27 cellular contexts compared by ENCODE assay signal in the genomic region with DNA sequence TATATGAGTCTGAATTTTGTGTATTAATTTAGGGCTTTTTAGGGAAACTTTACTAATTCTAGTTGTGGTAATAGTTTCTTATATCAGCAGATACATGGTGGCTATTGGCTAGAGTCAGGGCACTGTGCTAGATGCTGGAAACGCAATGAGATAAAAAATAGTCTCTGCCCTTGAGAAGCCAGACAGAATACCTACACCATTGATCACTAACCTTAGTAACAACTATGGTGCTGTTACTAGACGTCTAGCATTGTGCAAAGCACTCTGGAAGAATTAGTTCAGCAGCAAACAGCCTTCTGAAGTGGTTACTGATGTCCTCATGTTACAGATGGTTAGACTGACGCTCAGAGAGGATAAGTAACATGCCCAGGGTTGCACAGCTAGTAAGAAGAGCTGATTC.
"Had no signal": no experiment of that assay in that cellular context is flagged by ENCODE, and none has a peak within 500 bp of the region (broad histone marks: within the 10 kb centered on the region; RNA-seq: fewer than 3 reads in every experiment).

No MANE protein-coding gene starts in this region.

- DNase-seq: cerebellar nuclear complex; cortex of kidney; effector memory CD8-positive, alpha-beta T cell; foreskin melanocyte; glutamatergic neuron; heart right ventricle; kidney glomerular epithelial cell; left colon; left ventricle myocardium inferior; lower lobe of right lung; naive thymus-derived CD8-positive, alpha-beta T cell; nephron progenitor cell; nucleus accumbens; ovary; posterior cingulate gyrus; psoas muscle; right cardiac atrium; sigmoid colon; spleen; stimulated activated naive B cell treated with anti-CD40 and anti-IgM and Interleukin-4, amounts not matched to agents 10 μg/mL and 1 μg/mL and 100 μg/mL, for 72 hours; upper lobe of left lung had no signal

- H3K9me3 ChIP-seq: esophagus muscularis mucosa, heart right ventricle, left ventricle myocardium inferior, lower lobe of right lung, ovary, psoas muscle, sigmoid colon, spleen, thoracic aorta, tibial nerve, upper lobe of left lung had no signal

- H3K4me1 ChIP-seq: esophagus muscularis mucosa, heart right ventricle, left ventricle myocardium inferior, lower lobe of right lung, psoas muscle, sigmoid colon, spleen, tibial nerve, upper lobe of left lung had no signal

- H3K27ac ChIP-seq: esophagus muscularis mucosa, heart right ventricle, left ventricle myocardium inferior, lower lobe of right lung, ovary, psoas muscle, sigmoid colon, spleen, thoracic aorta, tibial nerve, upper lobe of left lung had no signal

- H3K4me3 ChIP-seq: esophagus muscularis mucosa, heart right ventricle, left ventricle myocardium inferior, lower lobe of right lung, ovary, psoas muscle, sigmoid colon, spleen, thoracic aorta, tibial nerve, upper lobe of left lung had no signal

- ATAC-seq: effector memory CD8-positive, alpha-beta T cell; heart right ventricle; lower lobe of right lung; naive thymus-derived CD8-positive, alpha-beta T cell; psoas muscle; right cardiac atrium; stimulated activated naive B cell treated with anti-CD40 and anti-IgM and Interleukin-4, amounts not matched to agents 10 μg/mL and 1 μg/mL and 100 μg/mL, for 72 hours had no signal

- H3K4me3 Mint-ChIP-seq: effector memory CD8-positive, alpha-beta T cell; naive thymus-derived CD8-positive, alpha-beta T cell; nephron progenitor cell; stimulated activated naive B cell treated with anti-CD40 and anti-IgM and Interleukin-4, amounts not matched to agents 10 μg/mL and 1 μg/mL and 100 μg/mL, for 72 hours; stimulated activated naive CD8-positive, alpha-beta T cell treated with anti-CD3 and anti-CD28 coated beads, Interleukin-15, Interleukin-2, amounts not matched to agents 100 ng/mL and 50 ng/mL, for 24 hours had no signal

- H3K4me1 Mint-ChIP-seq: naive thymus-derived CD8-positive, alpha-beta T cell; nephron progenitor cell had no signal

- H3K9me3 Mint-ChIP-seq: effector memory CD8-positive, alpha-beta T cell; naive thymus-derived CD8-positive, alpha-beta T cell; stimulated activated naive B cell treated with anti-CD40 and anti-IgM and Interleukin-4, amounts not matched to agents 10 μg/mL and 1 μg/mL and 100 μg/mL, for 72 hours; stimulated activated naive CD8-positive, alpha-beta T cell treated with anti-CD3 and anti-CD28 coated beads, Interleukin-15, Interleukin-2, amounts not matched to agents 100 ng/mL and 50 ng/mL, for 24 hours had no signal

- H3K27me3 ChIP-seq: ovary, sigmoid colon, tibial nerve, upper lobe of left lung had no signal

- H3K36me3 Mint-ChIP-seq: naive thymus-derived CD8-positive, alpha-beta T cell; stimulated activated naive B cell treated with anti-CD40 and anti-IgM and Interleukin-4, amounts not matched to agents 10 μg/mL and 1 μg/mL and 100 μg/mL, for 72 hours had no signal

- H3K36me3 ChIP-seq: esophagus muscularis mucosa, heart right ventricle, left ventricle myocardium inferior, lower lobe of right lung, ovary, sigmoid colon, spleen, thoracic aorta, tibial nerve, upper lobe of left lung had no signal

- FAIRE-seq: endometrium, urothelium cell line had no signal

- H3K27ac Mint-ChIP-seq: effector memory CD8-positive, alpha-beta T cell; naive thymus-derived CD8-positive, alpha-beta T cell; nephron progenitor cell; stimulated activated naive B cell treated with anti-CD40 and anti-IgM and Interleukin-4, amounts not matched to agents 10 μg/mL and 1 μg/mL and 100 μg/mL, for 72 hours; stimulated activated naive CD8-positive, alpha-beta T cell treated with anti-CD3 and anti-CD28 coated beads, Interleukin-15, Interleukin-2, amounts not matched to agents 100 ng/mL and 50 ng/mL, for 24 hours had no signal
